ENCODE assay signal across 16 cellular contexts in the genomic region with DNA sequence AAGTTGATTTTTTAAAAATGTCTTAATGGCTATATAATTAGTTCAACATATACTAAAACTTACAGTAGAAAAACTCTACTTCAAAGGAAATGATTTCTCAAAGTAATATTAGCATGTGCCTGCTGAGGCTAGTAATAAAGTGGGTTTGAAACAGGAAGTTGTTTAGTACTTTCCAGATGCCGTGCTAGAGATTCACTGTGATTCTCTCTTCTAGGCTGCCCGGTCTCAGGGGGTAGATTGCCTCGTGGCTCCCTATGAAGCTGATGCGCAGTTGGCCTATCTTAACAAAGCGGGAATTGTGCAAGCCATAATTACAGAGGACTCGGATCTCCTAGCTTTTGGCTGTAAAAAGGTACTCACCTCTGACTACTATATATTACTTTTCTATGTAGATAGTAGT. TPM values are rescaled to one million over a fixed set of nuclear protein-coding genes. Genes with fewer than 3 reads are reported as not detected.
DNase-seq lines count a peak whose midpoint lies in the region; ATAC-seq and TF ChIP-seq lines count a peak whose summit lies in the region.
"Had no signal": no experiment of that assay in that cellular context is flagged by ENCODE, and none has a peak within 500 bp of the region (broad histone marks: within the 10 kb centered on the region; RNA-seq: fewer than 3 reads in every experiment).

No MANE protein-coding gene starts in this region.

- DNase-seq in fibroblast of mammary gland (ENCODE audit: low read depth) (peak; percentile 12), tibial nerve (ENCODE audit: low spot score in 2 of 2) (no peak)
- no peak for DNase-seq in activated CD4-positive, alpha-beta T cell treated with anti-CD3 and anti-CD28 coated beads for 1 hour
- DNase-seq in stimulated activated CD8-positive, alpha-beta memory T cell treated with anti-CD3 and anti-CD28 coated beads, Interleukin-4, amount 100 ng/mL, for 48 hours = no peak
- DNase-seq: activated T-cell treated with anti-CD3 and anti-CD28 coated beads, Interleukin-2, amount 50 U/mL, for 72 hours; DMS 273 treated with DMSO at 0.1 percent for 48 hours; esophagus squamous epithelium; NCI-H1092 treated with DMSO at 0.1 percent for 48 hours; nephron progenitor cell; PC-3; stimulated activated naive CD4-positive, alpha-beta T cell treated with Interleukin-2 at 50 U/mL for 16 hours had no signal

- TF ChIP-seq POLR2A in tibial nerve (IDR thresholded peaks at IDR 0.05) = no peak

- TF ChIP-seq CTCF in fibroblast of mammary gland (conservative IDR thresholded peaks at IDR 0.05; ENCODE audit: control insufficient read depth, insufficient read depth, low read depth, low read length) (no peak), tibial nerve (IDR thresholded peaks at IDR 0.05) (no peak)

- H3K27me3 Mint-ChIP-seq in activated T-helper 17 cell treated with anti-CD3 and anti-CD28 coated beads, Interleukin-2, amount 50 U/mL, for 72 hours = no peaks in the 10 kb centered on the region

- H3K27ac ChIP-seq in tibial nerve = no peak overlapping the region
- H3K27ac ChIP-seq: esophagus squamous epithelium, HL-60 had no signal

- no peak overlapping the region for H3K4me3 Mint-ChIP-seq in activated T-helper 17 cell treated with anti-CD3 and anti-CD28 coated beads, Interleukin-2, amount 50 U/mL, for 72 hours
- H3K4me3 Mint-ChIP-seq: activated T-cell treated with anti-CD3 and anti-CD28 coated beads, Interleukin-2, amount 50 U/mL, for 72 hours; nephron progenitor cell had no signal

- TF ChIP-seq EP300 in tibial nerve (IDR thresholded peaks at IDR 0.05) = no peak

- 35 to 39% methylated on average over 6 of the region's 6 CpGs for WGBS in tibial nerve, 2 donors

- H3K27ac Mint-ChIP-seq in activated T-helper 17 cell treated with anti-CD3 and anti-CD28 coated beads, Interleukin-2, amount 50 U/mL, for 72 hours = no peak overlapping the region
- H3K27ac Mint-ChIP-seq: activated T-cell treated with anti-CD3 and anti-CD28 coated beads, Interleukin-2, amount 50 U/mL, for 72 hours; nephron progenitor cell had no signal

- no peak overlapping the region for H3K4me3 ChIP-seq in fibroblast of mammary gland (ENCODE audit: control insufficient read depth, low read depth, low read length)
- H3K4me3 ChIP-seq in tibial nerve = no peak overlapping the region
- H3K4me3 ChIP-seq: esophagus squamous epithelium had no signal

- H3K4me1 Mint-ChIP-seq in activated T-helper 17 cell treated with anti-CD3 and anti-CD28 coated beads, Interleukin-2, amount 50 U/mL, for 72 hours = no peaks in the 10 kb centered on the region
- H3K4me1 Mint-ChIP-seq: nephron progenitor cell had no signal

- peaks cover 75% of the 10 kb centered on the region for H3K36me3 Mint-ChIP-seq in activated T-helper 17 cell treated with anti-CD3 and anti-CD28 coated beads, Interleukin-2, amount 50 U/mL, for 72 hours (ENCODE audit: low read depth)

- H3K36me3 ChIP-seq in tibial nerve = no peaks in the 10 kb centered on the region
- H3K36me3 ChIP-seq: esophagus squamous epithelium had no signal

- H3K4me1 ChIP-seq in tibial nerve = no peaks in the 10 kb centered on the region
- H3K4me1 ChIP-seq: esophagus squamous epithelium had no signal

- no peaks in the 10 kb centered on the region for H3K9me3 ChIP-seq in tibial nerve
- H3K9me3 ChIP-seq: esophagus squamous epithelium had no signal

- ATAC-seq in GM18858 (IDR thresholded peaks at IDR 0.05; ENCODE audit: unreplicated experiment) (peak; percentile 90), GM21786 (IDR thresholded peaks at IDR 0.05; ENCODE audit: unreplicated experiment) (peak; percentile 84), HG03469 (IDR thresholded peaks at IDR 0.05; ENCODE audit: unreplicated experiment) (peak; percentile 88)
- no peak for ATAC-seq in activated T-helper 17 cell treated with anti-CD3 and anti-CD28 coated beads, Interleukin-2, amount 50 U/mL, for 72 hours (replicated peaks)
- ATAC-seq: activated T-cell treated with anti-CD3 and anti-CD28 coated beads, Interleukin-2, amount 50 U/mL, for 72 hours; PC-3 had no signal

- H3K27me3 ChIP-seq in tibial nerve = no peaks in the 10 kb centered on the region
- H3K27me3 ChIP-seq: esophagus squamous epithelium had no signal

- no peaks in the 10 kb centered on the region for H3K9me3 Mint-ChIP-seq in activated T-helper 17 cell treated with anti-CD3 and anti-CD28 coated beads, Interleukin-2, amount 50 U/mL, for 72 hours
- H3K9me3 Mint-ChIP-seq: activated T-cell treated with anti-CD3 and anti-CD28 coated beads, Interleukin-2, amount 50 U/mL, for 72 hours; nephron progenitor cell had no signal

RNA-seq across cellular contexts. Expression of a gene that starts 9.1 kb away (rescaled TPM):
- under 1 TPM in 1 of 4 donors, not detected in 3; 0.39 TPM for total RNA-seq in tibial nerve
- 10 to 100 TPM; 32.3 to 50.2 TPM for total RNA-seq in activated T-helper 17 cell treated with anti-CD3 and anti-CD28 coated beads, Interleukin-2, amount 50 U/mL, for 72 hours

Comparison
In these comparisons a context has a peak if more than half of its experiments do, and no peak if none do; other contexts are left out.
1. RNA of a gene that starts 9.1 kb away (total RNA-seq): 32.3 to 50.2 TPM in activated T-helper 17 cell treated with anti-CD3 and anti-CD28 coated beads, Interleukin-2, amount 50 U/mL, for 72 hours; 0.39 TPM in tibial nerve; every median in the first group is over 10 times any median in the second.